ENCODE assay signal across 7 cellular contexts in the genomic region with DNA sequence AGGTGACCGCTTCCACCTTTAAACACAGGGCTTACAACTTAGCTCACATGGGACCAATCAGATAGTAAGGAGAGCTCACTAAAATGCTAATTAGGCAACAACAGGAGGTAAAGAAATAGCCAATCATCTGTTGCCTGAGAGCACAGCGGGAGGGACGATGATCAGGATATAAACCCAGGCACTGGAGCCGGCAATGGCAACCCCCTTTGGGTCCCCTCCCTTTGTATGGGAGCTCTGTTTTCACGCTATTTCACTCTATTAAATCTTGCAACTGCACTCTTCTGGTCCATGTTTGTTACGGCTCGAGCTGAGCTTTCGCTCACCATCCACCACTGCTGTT. TPM values are rescaled to one million over a fixed set of nuclear protein-coding genes. Genes with fewer than 3 reads are reported as not detected.
"Had no signal": no experiment of that assay in that cellular context is flagged by ENCODE, and none has a peak within 500 bp of the region (broad histone marks: within the 10 kb centered on the region; RNA-seq: fewer than 3 reads in every experiment).

No MANE protein-coding gene starts in this region.

RNA-seq across cellular contexts. Expression of a gene that starts 22.3 kb away (rescaled TPM):
- total RNA-seq: activated naive CD4-positive, alpha-beta T cell treated with anti-CD3 and anti-CD28 coated beads, Interleukin-2, amount 50 U/mL, for 72 hours; glomerular endothelial cell; naive thymus-derived CD8-positive, alpha-beta T cell; occipital lobe; posterior vena cava; T-helper 17 cell; ureter had no signal
- polyA plus RNA-seq: naive thymus-derived CD8-positive, alpha-beta T cell had no signal
